In the genomic region with DNA sequence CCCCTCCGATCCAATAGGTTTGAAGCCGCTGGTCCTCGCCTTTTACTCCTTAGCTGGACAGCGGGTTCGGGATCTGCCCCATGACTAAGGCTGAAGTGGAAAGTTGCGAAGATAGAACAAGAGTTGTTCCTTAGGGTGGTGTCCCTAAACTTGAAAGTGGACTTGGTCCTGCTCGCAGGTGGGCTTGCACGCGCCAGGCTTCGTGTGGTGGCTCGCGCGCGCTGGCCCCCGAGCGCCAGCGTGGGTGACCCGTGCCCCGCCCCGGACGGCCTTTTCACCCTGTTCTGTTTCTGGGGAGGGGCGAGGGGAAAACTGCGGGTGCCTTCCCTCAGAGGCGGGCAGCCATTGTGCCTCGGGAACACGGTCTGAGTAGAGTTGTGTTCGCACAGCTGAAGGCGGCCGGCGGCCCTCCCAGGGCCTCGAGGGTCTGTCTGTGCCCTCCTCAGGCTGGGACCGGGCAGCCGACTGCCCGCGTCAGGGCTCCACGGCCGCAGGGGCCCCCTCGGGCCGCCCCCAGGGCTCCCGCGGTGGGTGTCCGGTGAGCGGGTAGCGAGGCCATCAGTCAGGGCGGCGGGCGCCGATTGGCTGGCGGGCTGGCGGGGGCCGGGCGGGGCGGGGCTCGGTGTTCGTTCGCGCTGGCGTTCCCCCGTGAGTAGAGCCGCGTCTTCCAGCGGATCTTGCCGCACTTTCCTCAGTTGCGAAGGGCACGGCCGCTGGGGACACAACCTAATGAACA, we compare ENCODE assay signal across 8 cellular contexts. TPM values are rescaled to one million over a fixed set of nuclear protein-coding genes. Genes with fewer than 3 reads are reported as not detected.
DNase-seq lines count a peak whose midpoint lies in the region; ATAC-seq, FAIRE-seq and TF ChIP-seq lines count a peak whose summit lies in the region.

No MANE protein-coding gene starts in this region.

- intact Hi-C loops in Caco-2 (cut with micrococcal nuclease; ENCODE audit: unreplicated experiment), result loop anchor here (2.0 kb wide), 1 partner anchor 34 kb away; a partner anchor contains a TSS
- intact Hi-C loops in natural killer cell (cut with micrococcal nuclease), result loop anchor here (2.0 kb wide), 1 partner anchor 14 kb away; no protein-coding TSS in a partner anchor

- no peak for TF ChIP-seq CTCF in Caco-2 (IDR thresholded peaks at IDR 0.05; ENCODE audit: insufficient read depth in 1 of 2, low read depth in 1 of 2, low read length in 1 of 2, severe bottlenecking in 1 of 2, unreplicated experiment in 1 of 2)
- TF ChIP-seq CTCF in GM20000 (IDR thresholded peaks at IDR 0.05; ENCODE audit: extremely low read depth, missing control alignments), result no peak
- TF ChIP-seq CTCF in natural killer cell (IDR thresholded peaks at IDR 0.05), result no peak

- H3K27ac Mint-ChIP-seq in Caco-2 (ENCODE audit: unreplicated experiment), result peak overlapping the region; percentile 67
- peak overlapping the region; percentile 70 to 85 for H3K27ac Mint-ChIP-seq in natural killer cell

- peak; percentile 93 to 96 (median 96) for ATAC-seq in natural killer cell

- BruUV-seq in Caco-2 (replicated peaks; lab: Mats Ljungman, UMichigan), result no TSS peak

- CTCF ChIA-PET in Caco-2 (lab: Charles Lee), result no interaction called here

- H3K36me3 ChIP-seq in Caco-2 (ENCODE audit: control insufficient read depth, insufficient read depth, low read length), result no peaks in the 10 kb centered on the region; the same call in 1 of the 2 replicates

- no peaks in the 10 kb centered on the region for H3K9me3 ChIP-seq in Caco-2

- H3K4me3 ChIP-seq in Caco-2 (ENCODE audit: low read depth, low read length), result peak overlapping the region; percentile 52

- H3K4me1 Mint-ChIP-seq in Caco-2 (ENCODE audit: low read depth, unreplicated experiment), result peaks cover 47% of the 10 kb centered on the region
- H3K4me1 Mint-ChIP-seq in natural killer cell, result peaks cover 47 to 52% of the 10 kb centered on the region in 2 donors

- no peaks in the 10 kb centered on the region for H3K27me3 ChIP-seq in Caco-2 (replicated peaks; ENCODE audit: control insufficient read depth, insufficient read depth, low read length)

- POLR2A ChIA-PET in Caco-2 (lab: Charles Lee), result interaction anchor here (0.6 kb wide), 1 partner anchor 12 kb away, joined by 3 read pairs; no protein-coding TSS in a partner anchor

- peak overlapping the region; percentile 71 for H3K4me3 Mint-ChIP-seq in Caco-2 (ENCODE audit: unreplicated experiment)
- H3K4me3 Mint-ChIP-seq in natural killer cell, result peak overlapping the region; percentile 89

- H3K27me3 Mint-ChIP-seq in Caco-2 (ENCODE audit: insufficient read depth, unreplicated experiment) (no peaks in the 10 kb centered on the region), natural killer cell (ENCODE audit: low read depth in 2 of 2) (no peaks in the 10 kb centered on the region)

- no peak for FAIRE-seq in HTR-8/SVneo (lab: Jason Lieb, UNC)
- FAIRE-seq in RCC 7860 (lab: Jason Lieb, UNC), result no peak

- peaks cover 56% of the 10 kb centered on the region for H3K4me1 ChIP-seq in Caco-2

- H3K36me3 Mint-ChIP-seq in Caco-2 (ENCODE audit: insufficient read depth, unreplicated experiment), result no peaks in the 10 kb centered on the region
- no peaks in the 10 kb centered on the region for H3K36me3 Mint-ChIP-seq in natural killer cell

- peak; percentile 85 to 91 for DNase-seq in Caco-2
- peak; percentile 94 for DNase-seq in GM20000 (ENCODE audit: low spot score)
- DNase-seq in HTR-8/SVneo (ENCODE audit: insufficient read length, low spot score), result peak; percentile 93
- DNase-seq in RCC 7860 (ENCODE audit: low spot score), result peak; percentile 60
- DNase-seq in activated T-helper 9 cell treated with anti-CD3 and anti-CD28 coated beads, Interleukin-2, amount 50 U/mL, for 16 hours (ENCODE audit: low read depth), result peak; percentile 72
- peak; percentile 64 for DNase-seq in fibroblast of peridontal ligament (ENCODE audit: extremely low read depth)
- peak; percentile 84 for DNase-seq in natural killer cell
- DNase-seq in stimulated activated naive CD4-positive, alpha-beta T cell (lab: John Stamatoyannopoulos, UW), result peak; percentile 65 to 89 (median 78)

- H3K9me3 Mint-ChIP-seq in Caco-2 (ENCODE audit: unreplicated experiment) (no peaks in the 10 kb centered on the region), natural killer cell (no peaks in the 10 kb centered on the region)

RNA-seq across cellular contexts. Expression of a gene that starts 33.0 kb away (rescaled TPM):
- 48.6 and 51.1 TPM in 2 replicates for total RNA-seq in Caco-2 (2022)
- total RNA-seq in natural killer cell, result 10 to 100 TPM; 42.2 to 51.8 (median 44.0) TPM

Comparison
In these comparisons a context has a peak if more than half of its experiments do, and no peak if none do; other contexts are left out.
1. Peak in every context shown above with its lines: DNase-seq, ATAC-seq and H3K4me3 ChIP-seq.